ENCODE assay signal across 15 cellular contexts in genomic region chr9:93520523-93520922, GRCh38. TPM values are rescaled to one million over a fixed set of nuclear protein-coding genes. Genes with fewer than 3 reads are reported as not detected.
A peak's percentile ranks its signal among the peaks of the same experiment; 100 is the strongest.
DNase-seq lines count a peak whose midpoint lies in the region; ATAC-seq and TF ChIP-seq lines count a peak whose summit lies in the region.
"Had no signal": no experiment of that assay in that cellular context is flagged by ENCODE, and none has a peak within 500 bp of the region (broad histone marks: within the 10 kb centered on the region; RNA-seq: fewer than 3 reads in every experiment).

No MANE protein-coding gene starts in this region.

- TF ChIP-seq CTCF in HCT116 (IDR thresholded peaks at IDR 0.05 in 2 of 3, conservative IDR thresholded peaks at IDR 0.05 in 1 of 3; ENCODE audit: borderline replicate concordance in 1 of 3, insufficient read depth in 1 of 3, low read depth in 2 of 3, low read length in 2 of 3) (no peak), liver (IDR thresholded peaks at IDR 0.05; ENCODE audit: low read depth, low read length, missing input control) (no peak)

- CTCF ChIA-PET in CD8-positive, alpha-beta memory T cell (lab: Charles Lee), result no interaction called here
- CTCF ChIA-PET in HCT116 (lab: Charles Lee), result no interaction called here

- peaks cover 84% of the 10 kb centered on the region for H3K79me2 ChIP-seq in HCT116 (ENCODE audit: insufficient read depth, low read length)

- H3K4me1 ChIP-seq in CD8-positive, alpha-beta memory T cell (ENCODE audit: insufficient read depth, low read length), result no peaks in the 10 kb centered on the region
- no peaks in the 10 kb centered on the region for H3K4me1 ChIP-seq in HCT116 (ENCODE audit: control insufficient read depth in 1 of 2, insufficient read depth in 2 of 2, low read length in 2 of 2)
- H3K4me1 ChIP-seq in liver (ENCODE audit: control insufficient read depth in 4 of 4, insufficient read depth in 4 of 4, low read length in 3 of 4), result peaks cover 0 to 3% (median 0%) of the 10 kb centered on the region in 4 donors

- peaks cover 41 to 47% (median 42%) of the 10 kb centered on the region in 3 donors for H3K4me1 Mint-ChIP-seq in CD8-positive, alpha-beta memory T cell
- peaks cover 14% of the 10 kb centered on the region for H3K4me1 Mint-ChIP-seq in activated T-helper 2 cell treated with anti-CD3 and anti-CD28 coated beads, Interferon-gamma antibody, Interleukin-2, Interleukin-4, amounts not matched to agents 10 μg/mL and 5 μg/mL and 100 μg/mL, durations not matched to agents 14 hours and 24 hours and 36 hours (ENCODE audit: low read depth)
- H3K4me1 Mint-ChIP-seq in stimulated activated effector memory CD8-positive, alpha-beta T cell treated with anti-CD3 and anti-CD28 coated beads, Interleukin-12 subunit alpha, Interleukin-12 subunit beta, amount 100 ng/mL, for 72 hours, result peaks cover 22% of the 10 kb centered on the region
- H3K4me1 Mint-ChIP-seq: brain had no signal

- POLR2A ChIA-PET in CD8-positive, alpha-beta memory T cell (lab: Charles Lee), result no interaction called here
- POLR2A ChIA-PET in HCT116 (lab: Charles Lee), result no interaction called here

- no TSS peak for BruUV-seq in HCT116 (replicated peaks; lab: Mats Ljungman, UMichigan)

- H3K27me3 ChIP-seq in CD8-positive, alpha-beta memory T cell (ENCODE audit: insufficient read depth, low read length, poor library complexity, severe bottlenecking), result no peaks in the 10 kb centered on the region
- H3K27me3 ChIP-seq in HCT116 (ENCODE audit: insufficient read depth, low read length) (no peaks in the 10 kb centered on the region), liver (ENCODE audit: control insufficient read depth in 4 of 4, insufficient read depth in 4 of 4, low read length in 3 of 4) (no peaks in the 10 kb centered on the region)
- H3K27me3 ChIP-seq: hepatocyte had no signal

- peak; percentile 72 for ATAC-seq in HCT116
- ATAC-seq in stimulated activated effector memory CD8-positive, alpha-beta T cell treated with anti-CD3 and anti-CD28 coated beads, Interleukin-12 subunit alpha, Interleukin-12 subunit beta, amount 100 ng/mL, for 72 hours, result no peak
- ATAC-seq in GM21528 (IDR thresholded peaks at IDR 0.05; ENCODE audit: low FRiP score, unreplicated experiment), result no peak
- ATAC-seq: sciatic nerve had no signal

- H3K36me3 Mint-ChIP-seq in CD8-positive, alpha-beta memory T cell, result peaks cover 0 to 81% (median 12%) of the 10 kb centered on the region in 3 donors
- H3K36me3 Mint-ChIP-seq in activated T-helper 2 cell treated with anti-CD3 and anti-CD28 coated beads, Interferon-gamma antibody, Interleukin-2, Interleukin-4, amounts not matched to agents 10 μg/mL and 5 μg/mL and 100 μg/mL, durations not matched to agents 14 hours and 24 hours and 36 hours (ENCODE audit: low read depth), result peaks cover 76% of the 10 kb centered on the region
- H3K36me3 Mint-ChIP-seq in stimulated activated effector memory CD8-positive, alpha-beta T cell treated with anti-CD3 and anti-CD28 coated beads, Interleukin-12 subunit alpha, Interleukin-12 subunit beta, amount 100 ng/mL, for 72 hours, result peaks cover 91% of the 10 kb centered on the region

- no peaks in the 10 kb centered on the region for H4K20me1 ChIP-seq in HCT116 (ENCODE audit: insufficient read depth)

- no peak overlapping the region for H3K4me3 ChIP-seq in CD8-positive, alpha-beta memory T cell (ENCODE audit: low read length)
- no peak overlapping the region for H3K4me3 ChIP-seq in HCT116 (replicated peaks in 1 of 2; ENCODE audit: low read depth in 1 of 2, low read length in 2 of 2)
- H3K4me3 ChIP-seq in liver (ENCODE audit: low read depth in 1 of 3, low read length in 3 of 3), result no peak overlapping the region
- H3K4me3 ChIP-seq: hepatocyte had no signal

- H3K9ac ChIP-seq in HCT116 (ENCODE audit: low read length) (no peak overlapping the region), liver (ENCODE audit: low read depth in 1 of 2, low read length in 2 of 2) (no peak overlapping the region)

- TF ChIP-seq POLR2A in HCT116 (IDR thresholded peaks at IDR 0.05; ENCODE audit: borderline replicate concordance, extremely low read depth, insufficient read depth, insufficient read length), result no peak

- H3K4me2 ChIP-seq in HCT116 (ENCODE audit: low read length), result no peak overlapping the region
- H3K4me2 ChIP-seq: hepatocyte had no signal

- no peaks in the 10 kb centered on the region for H3K9me2 ChIP-seq in HCT116 (ENCODE audit: insufficient read depth)

- intact Hi-C loops in HCT116 (cut with micrococcal nuclease), result no loop called here
- intact Hi-C loops in activated T-helper 2 cell treated with anti-CD3 and anti-CD28 coated beads, Interferon-gamma antibody, Interleukin-2, Interleukin-4, amounts not matched to agents 10 μg/mL and 5 μg/mL and 100 μg/mL, durations not matched to agents 14 hours and 24 hours and 36 hours (cut with micrococcal nuclease), result no loop called here

- RAD21 ChIA-PET in HCT116 (lab: Charles Lee; ENCODE audit: low non-redundant PET in 1 of 2, low total read pairs in 2 of 2, uncharacterized antibody in 2 of 2, unreplicated experiment in 2 of 2), result no interaction called here

- no peaks in the 10 kb centered on the region for H3K9me3 Mint-ChIP-seq in CD8-positive, alpha-beta memory T cell
- no peaks in the 10 kb centered on the region for H3K9me3 Mint-ChIP-seq in activated T-helper 2 cell treated with anti-CD3 and anti-CD28 coated beads, Interferon-gamma antibody, Interleukin-2, Interleukin-4, amounts not matched to agents 10 μg/mL and 5 μg/mL and 100 μg/mL, durations not matched to agents 14 hours and 24 hours and 36 hours
- H3K9me3 Mint-ChIP-seq in stimulated activated effector memory CD8-positive, alpha-beta T cell treated with anti-CD3 and anti-CD28 coated beads, Interleukin-12 subunit alpha, Interleukin-12 subunit beta, amount 100 ng/mL, for 72 hours, result no peaks in the 10 kb centered on the region
- H3K9me3 Mint-ChIP-seq: brain, neural crest cell had no signal

- H3K4me3 Mint-ChIP-seq in CD8-positive, alpha-beta memory T cell, result no peak overlapping the region
- no peak overlapping the region for H3K4me3 Mint-ChIP-seq in activated T-helper 2 cell treated with anti-CD3 and anti-CD28 coated beads, Interferon-gamma antibody, Interleukin-2, Interleukin-4, amounts not matched to agents 10 μg/mL and 5 μg/mL and 100 μg/mL, durations not matched to agents 14 hours and 24 hours and 36 hours (ENCODE audit: low read depth)
- H3K4me3 Mint-ChIP-seq in stimulated activated effector memory CD8-positive, alpha-beta T cell treated with anti-CD3 and anti-CD28 coated beads, Interleukin-12 subunit alpha, Interleukin-12 subunit beta, amount 100 ng/mL, for 72 hours, result no peak overlapping the region
- H3K4me3 Mint-ChIP-seq: brain, neural crest cell had no signal

- H3K27ac Mint-ChIP-seq in CD8-positive, alpha-beta memory T cell, result peak overlapping the region in 5 of 8 donors; percentile 37 to 74 (median 68)
- peak overlapping the region; percentile 43 for H3K27ac Mint-ChIP-seq in activated T-helper 2 cell treated with anti-CD3 and anti-CD28 coated beads, Interferon-gamma antibody, Interleukin-2, Interleukin-4, amounts not matched to agents 10 μg/mL and 5 μg/mL and 100 μg/mL, durations not matched to agents 14 hours and 24 hours and 36 hours
- no peak overlapping the region for H3K27ac Mint-ChIP-seq in stimulated activated effector memory CD8-positive, alpha-beta T cell treated with anti-CD3 and anti-CD28 coated beads, Interleukin-12 subunit alpha, Interleukin-12 subunit beta, amount 100 ng/mL, for 72 hours

- H3K27me3 Mint-ChIP-seq in CD8-positive, alpha-beta memory T cell, result peaks cover 0 to 1% of the 10 kb centered on the region in 2 donors
- no peaks in the 10 kb centered on the region for H3K27me3 Mint-ChIP-seq in activated T-helper 2 cell treated with anti-CD3 and anti-CD28 coated beads, Interferon-gamma antibody, Interleukin-2, Interleukin-4, amounts not matched to agents 10 μg/mL and 5 μg/mL and 100 μg/mL, durations not matched to agents 14 hours and 24 hours and 36 hours (ENCODE audit: low read depth)
- H3K27me3 Mint-ChIP-seq: brain had no signal

- H3K9me3 ChIP-seq in CD8-positive, alpha-beta memory T cell (ENCODE audit: low read length), result no peaks in the 10 kb centered on the region
- H3K9me3 ChIP-seq in HCT116 (ENCODE audit: control insufficient read depth in 1 of 2, insufficient read depth in 1 of 2, low read depth in 1 of 2, low read length in 2 of 2) (no peaks in the 10 kb centered on the region), liver (ENCODE audit: control insufficient read depth in 4 of 4, low read length in 3 of 4) (no peaks in the 10 kb centered on the region)

- H3K27ac ChIP-seq in CD8-positive, alpha-beta memory T cell (ENCODE audit: low read depth, low read length), result no peak overlapping the region
- H3K27ac ChIP-seq in HCT116 (ENCODE audit: low read depth, low read length), result no peak overlapping the region
- H3K27ac ChIP-seq in liver (ENCODE audit: low read depth in 1 of 2, low read length in 2 of 2), result no peak overlapping the region
- H3K27ac ChIP-seq: C4-2B, hepatocyte had no signal

- no peak overlapping the region for H2AFZ ChIP-seq in HCT116 (ENCODE audit: low read depth, low read length, poor library complexity, severe bottlenecking)
- H2AFZ ChIP-seq: hepatocyte had no signal

- no peak for TF ChIP-seq RAD21 in HCT116 (IDR thresholded peaks at IDR 0.05; ENCODE audit: low read depth)
- peak in 1 of 2 donors; percentile 27 for TF ChIP-seq RAD21 in liver (IDR thresholded peaks at IDR 0.05)

- peaks cover 9% of the 10 kb centered on the region for H3K36me3 ChIP-seq in CD8-positive, alpha-beta memory T cell (ENCODE audit: insufficient read depth, low read length)
- H3K36me3 ChIP-seq in HCT116 (ENCODE audit: control insufficient read depth in 1 of 2, insufficient read depth in 2 of 2, low read length in 2 of 2), result peaks cover 0 to 11% of the 10 kb centered on the region in 2 experiments; a peak in 1 of 4 replicates
- H3K36me3 ChIP-seq in liver (ENCODE audit: control insufficient read depth in 4 of 4, insufficient read depth in 3 of 4, low read depth in 1 of 4, low read length in 3 of 4), result peaks cover 3 to 26% (median 21%) of the 10 kb centered on the region in 4 donors

- DNase-seq in CD8-positive, alpha-beta memory T cell, result no peak
- DNase-seq in HCT116 (ENCODE audit: low read depth, low spot score) (no peak), DMS79 (lab: John Stamatoyannopoulos, UW) (no peak)
- DNase-seq in activated T-helper 2 cell treated with anti-CD3 and anti-CD28 coated beads, Interferon-gamma antibody, Interleukin-2, Interleukin-4, amounts not matched to agents 10 μg/mL and 5 μg/mL and 100 μg/mL, durations not matched to agents 14 hours and 24 hours and 36 hours (ENCODE audit: low spot score), result no peak
- DNase-seq in stimulated activated effector memory CD8-positive, alpha-beta T cell treated with anti-CD3 and anti-CD28 coated beads, Interleukin-12 subunit alpha, Interleukin-12 subunit beta, amount 100 ng/mL, for 72 hours (ENCODE audit: low spot score in 2 of 2), result no peak
- DNase-seq: activated CD4-positive, alpha-beta T cell treated with anti-CD3 and anti-CD28 coated beads, Interleukin-2, amount 50 U/mL, for 1 hour; activated effector memory CD4-positive, alpha-beta T cell treated with anti-CD3 and anti-CD28 coated beads, Interleukin-2, amount 50 U/mL, for 16 hours; NCI-H1105 had no signal

- WGBS in liver, result 88% methylated on average over 6 of the region's 6 CpGs

RNA-seq across cellular contexts. Expression of gene PHF2, which starts 55.9 kb away (rescaled TPM):
- total RNA-seq in CD8-positive, alpha-beta memory T cell, result 10 to 100 TPM; 22.4 to 25.0 TPM
- polyA plus RNA-seq in CD8-positive, alpha-beta memory T cell, result 3.0 TPM
- total RNA-seq in HCT116 (2021; ENCODE audit: unreplicated experiment) (20.6 TPM), liver (1 to 10 TPM; 8.1 to 8.6 TPM)
- 11.2 and 11.5 TPM in 2 replicates for polyA plus RNA-seq in HCT116 (2012)
- 24.6 and 24.8 TPM in 2 replicates for total RNA-seq in activated T-helper 2 cell treated with anti-CD3 and anti-CD28 coated beads, Interferon-gamma antibody, Interleukin-2, Interleukin-4, amounts not matched to agents 10 μg/mL and 5 μg/mL and 100 μg/mL, durations not matched to agents 14 hours and 24 hours and 36 hours
- polyA plus RNA-seq in liver, result 1 to 10 TPM; 2.3 to 5.2 TPM
